8 cellular contexts compared by ENCODE assay signal in the genomic region with DNA sequence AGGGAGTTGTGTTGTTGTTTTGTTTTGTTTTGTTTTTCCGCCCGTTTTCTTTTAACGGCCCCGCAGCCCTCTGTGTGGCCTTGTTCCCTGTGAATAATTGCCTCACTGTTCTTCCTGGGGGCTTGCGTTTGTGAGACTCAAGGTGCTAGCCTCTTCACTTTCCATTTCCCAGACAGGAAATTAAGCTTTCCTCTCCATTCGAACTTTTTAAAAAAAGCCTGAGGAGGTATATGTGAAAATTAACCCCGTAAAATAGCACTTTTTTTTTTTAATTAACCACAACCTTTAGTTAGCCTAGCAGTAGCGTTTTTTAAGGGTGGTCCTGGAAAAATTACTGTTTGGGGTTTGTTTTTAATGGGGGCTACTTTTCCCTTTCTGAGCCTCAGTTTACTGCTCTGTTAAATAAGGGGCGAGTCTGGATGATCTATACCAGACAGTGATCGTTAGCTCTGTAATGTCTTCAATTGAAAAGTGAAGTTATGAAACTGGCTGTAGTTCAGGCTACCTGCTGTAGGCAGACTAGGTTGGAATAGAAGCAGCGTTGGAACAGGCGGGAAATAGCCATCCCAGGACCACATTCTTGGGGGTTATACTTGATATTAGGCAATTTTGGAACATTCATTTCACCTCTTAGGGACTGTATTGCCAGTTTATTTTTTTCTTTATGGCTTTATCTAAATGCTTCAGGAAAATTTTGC. TPM values are rescaled to one million over a fixed set of nuclear protein-coding genes. Genes with fewer than 3 reads are reported as not detected.
DNase-seq lines count a peak whose midpoint lies in the region; ATAC-seq and TF ChIP-seq lines count a peak whose summit lies in the region.

No MANE protein-coding gene starts in this region.

- H3K9me3 ChIP-seq in right cardiac atrium (ENCODE audit: control insufficient read depth, low read length): no peaks in the 10 kb centered on the region
- no peaks in the 10 kb centered on the region for H3K9me3 ChIP-seq in stomach

- no peak for TF ChIP-seq EP300 in stomach (IDR thresholded peaks at IDR 0.05)

- H3K27me3 ChIP-seq in right cardiac atrium (ENCODE audit: control insufficient read depth, insufficient read depth) (no peaks in the 10 kb centered on the region), stomach (no peaks in the 10 kb centered on the region)

- TF ChIP-seq CTCF in GM12875 (IDR thresholded peaks at IDR 0.05; ENCODE audit: borderline replicate concordance, insufficient read depth, low read depth, low read length) (no peak), VCaP (conservative IDR thresholded peaks at IDR 0.05) (no peak), stomach (IDR thresholded peaks at IDR 0.05) (no peak)

- intact Hi-C loops in right cardiac atrium (cut with DNase I) (loop anchor here in 2 of 4 donors (5.0 to 10.0 kb wide), 2 partner anchors 40 to 418 kb away; a partner anchor contains a TSS), stomach (cut with DNase I; ENCODE audit: low total_unique reads) (no loop called here)

- peaks cover 0 to 7% (median 0%) of the 10 kb centered on the region in 4 donors for H3K36me3 ChIP-seq in stomach

- no peak for TF ChIP-seq POLR2A in stomach (IDR thresholded peaks at IDR 0.05)

- no peak for DNase-seq in right cardiac atrium
- DNase-seq in stomach: no peak
- DNase-seq in NCI-H2227 treated with DMSO at 0.1 percent for 48 hours (lab: John Stamatoyannopoulos, UW): no peak
- DNase-seq in mucosa of gallbladder (ENCODE audit: low spot score): no peak

- 6% methylated on average over 12 of the region's 12 CpGs for WGBS in right cardiac atrium
- WGBS in stomach, 5 donors: 5 to 9% (median 6%) methylated on average over 12 of the region's 12 CpGs

- H3K4me3 ChIP-seq in GM12875 (ENCODE audit: low read depth, low read length) (peak overlapping the region; percentile 70), right cardiac atrium (ENCODE audit: low read length) (peak overlapping the region; percentile 87), stomach (peak overlapping the region; percentile 87 to 99 (median 91))

- peak; percentile 12 for ATAC-seq in HG03060 (IDR thresholded peaks at IDR 0.05; ENCODE audit: low read depth, unreplicated experiment)
- no peak for ATAC-seq in right cardiac atrium
- ATAC-seq in HG03457 (IDR thresholded peaks at IDR 0.05; ENCODE audit: unreplicated experiment): no peak

- H3K4me1 ChIP-seq in right cardiac atrium (ENCODE audit: control insufficient read depth, insufficient read depth, low read length) (peaks cover 3% of the 10 kb centered on the region), stomach (peaks cover 38 to 75% (median 55%) of the 10 kb centered on the region in 4 donors)

- H3K27ac ChIP-seq in VCaP (peak overlapping the region; percentile 92), right cardiac atrium (ENCODE audit: low read length) (peak overlapping the region; percentile 76), stomach (peak overlapping the region; percentile 88 to 99 (median 95))

RNA-seq across cellular contexts. Expression of a gene that starts 1.7 kb away (rescaled TPM):
- 10 to 100 TPM; 28.0 to 35.0 (median 33.3) TPM for total RNA-seq in right cardiac atrium
- 28.8 TPM for polyA plus RNA-seq in right cardiac atrium
- 100 to 1,000 TPM in 2 of 5 donors, 10 to 100 TPM in 3; 30.4 to 179 (median 79.0) TPM for total RNA-seq in stomach
- 10 to 100 TPM; 12.8 to 38.0 (median 14.8) TPM for polyA plus RNA-seq in stomach
- total RNA-seq in mucosa of gallbladder: 63.7 TPM

RNA-seq across cellular contexts. Expression of a gene that starts 39.8 kb away (rescaled TPM):
- total RNA-seq in right cardiac atrium: 10 to 100 TPM; 22.0 to 28.8 (median 23.0) TPM
- 26.1 TPM for polyA plus RNA-seq in right cardiac atrium
- 100 to 1,000 TPM in 2 of 5 donors, 10 to 100 TPM in 3; 29.7 to 134 (median 60.7) TPM for total RNA-seq in stomach
- polyA plus RNA-seq in stomach: 10 to 100 TPM; 15.3 to 36.2 (median 27.8) TPM
- 39.1 TPM for total RNA-seq in mucosa of gallbladder
